ENCODE assay signal across 8 cellular contexts in genomic region chr14:80941241-80942157, GRCh38. TPM values are rescaled to one million over a fixed set of nuclear protein-coding genes. Genes with fewer than 3 reads are reported as not detected.
DNase-seq lines count a peak whose midpoint lies in the region; ATAC-seq and TF ChIP-seq lines count a peak whose summit lies in the region.

CEP128 (minus strand) TSS chr14:80941738.

- H3K4me3 ChIP-seq in BJ (ENCODE audit: low read depth, low read length) = peak within 1 kb of the TSS; percentile 80
- peak within 1 kb of the TSS; percentile 68 for H3K4me3 ChIP-seq in colonic mucosa

- POLR2A ChIA-PET in BJ (lab: Charles Lee) = no interaction called here

- peak; percentile 94 for DNase-seq in BJ (ENCODE audit: low read depth)
- peak; percentile 24 for DNase-seq in GM19240 (ENCODE audit: insufficient read length, low spot score)
- peak; percentile 99 to 100 for DNase-seq in NCI-H524 (lab: John Stamatoyannopoulos, UW)
- DNase-seq in activated CD4-positive, alpha-beta T cell treated with anti-CD3 and anti-CD28 coated beads for 48 hours = peak; percentile 93
- peak; percentile 96 for DNase-seq in colonic mucosa
- peak; percentile 98 for DNase-seq in kidney tubule cell (ENCODE audit: low spot score)
- peak; percentile 67 to 84 (median 72) for DNase-seq in stimulated activated CD4-positive, alpha-beta T cell treated with anti-CD3 and anti-CD28 coated beads, Interleukin-1b, Interleukin-23, amount 100 ng/mL, for 24 hours (ENCODE audit: low read depth in 4 of 4, low spot score in 1 of 4)

- H3K36me3 ChIP-seq in BJ (ENCODE audit: control insufficient read depth, insufficient read depth, low read length) (no peaks in the 10 kb centered on the region), colonic mucosa (no peaks in the 10 kb centered on the region)

- CTCF ChIA-PET in BJ (lab: Yijun Ruan, JAX) = interaction anchor here (0.7 to 2.1 kb wide), 5 partner anchors 11 to 78 kb away, joined by 3 to 6 read pairs (median 3); no protein-coding TSS in a partner anchor

- ATAC-seq in HG03457 (IDR thresholded peaks at IDR 0.05; ENCODE audit: unreplicated experiment) = peak; percentile 99

- TF ChIP-seq CTCF in BJ (IDR thresholded peaks at IDR 0.05; ENCODE audit: insufficient read depth, low read depth, low read length) (no peak), colonic mucosa (IDR thresholded peaks at IDR 0.05) (no peak)

- peak within 1 kb of the TSS; percentile 68 to 76 for H3K9ac ChIP-seq in colonic mucosa (ENCODE audit: low read depth in 2 of 2, low read length in 2 of 2)

- H3K9me3 ChIP-seq in colonic mucosa = no peaks in the 10 kb centered on the region

- H3K27me3 ChIP-seq in BJ (ENCODE audit: control insufficient read depth, insufficient read depth, low read length) (no peaks in the 10 kb centered on the region), colonic mucosa (no peaks in the 10 kb centered on the region)

- no peak within 1 kb of the TSS for H3K27ac ChIP-seq in colonic mucosa

- peaks cover 4% of the 10 kb centered on the region for H3K4me1 ChIP-seq in colonic mucosa

- intact Hi-C loops in colonic mucosa (cut with DNase I) = loop anchor here (5.0 kb wide), 1 partner anchor 231 kb away; no protein-coding TSS in a partner anchor

RNA-seq across cellular contexts. Expression of gene CEP128, which starts in this region (rescaled TPM):
- 1.7 and 1.9 TPM in 2 replicates for polyA plus RNA-seq in BJ (2011; rRNA removed)
- 7.1 and 8.7 TPM in 2 replicates for polyA minus RNA-seq in BJ (2011; rRNA and poly(A)+ RNA removed)
- 10 to 100 TPM in 1 of 2 donors, 1 to 10 TPM in 1; 4.4 to 11.6 TPM for total RNA-seq in colonic mucosa

Comparison
In these comparisons a context has a peak if more than half of its experiments do, and no peak if none do; other contexts are left out.
1. DNase-seq: peak in every context shown above with its lines; median percentile 100 in NCI-H524; 98 in kidney tubule cell; 96 in colonic mucosa; 94 in BJ; 93 in activated CD4-positive, alpha-beta T cell treated with anti-CD3 and anti-CD28 coated beads for 48 hours; 72 in stimulated activated CD4-positive, alpha-beta T cell treated with anti-CD3 and anti-CD28 coated beads, Interleukin-1b, Interleukin-23, amount 100 ng/mL, for 24 hours; 24 in GM19240.